ENCODE assay signal across 8 cellular contexts in genomic region chr6:30691208-30691872, GRCh38. TPM values are rescaled to one million over a fixed set of nuclear protein-coding genes. Genes with fewer than 3 reads are reported as not detected.
A peak's percentile ranks its signal among the peaks of the same experiment; 100 is the strongest.
DNase-seq lines count a peak whose midpoint lies in the region; ATAC-seq and TF ChIP-seq lines count a peak whose summit lies in the region.

No MANE protein-coding gene starts in this region.

- peaks cover 53% of the 10 kb centered on the region for H3K4me1 Mint-ChIP-seq in chondrocyte (ENCODE audit: low read depth)
- H3K4me1 Mint-ChIP-seq in naive thymus-derived CD4-positive, alpha-beta T cell = peaks cover 39 to 48% (median 44%) of the 10 kb centered on the region in 7 donors

- peak overlapping the region; percentile 2 to 100 (median 99); a peak in 21 of 22 replicates for H3K9ac ChIP-seq in BLaER1 treated with 17β-estradiol and CSF1 and Interleukin-3, amounts not matched to agents 10 nM and 100 nM

- no peaks in the 10 kb centered on the region for H3K27me3 ChIP-seq in BLaER1 treated with 17β-estradiol and CSF1 and Interleukin-3, amounts not matched to agents 10 nM and 100 nM
- no peaks in the 10 kb centered on the region for H3K27me3 ChIP-seq in naive thymus-derived CD4-positive, alpha-beta T cell (ENCODE audit: control insufficient read depth in 2 of 2, insufficient read depth in 2 of 2, low read length in 2 of 2)

- H3K4me1 ChIP-seq in BLaER1 treated with 17β-estradiol and CSF1 and Interleukin-3, amounts not matched to agents 10 nM and 100 nM = peaks cover 35 to 50% (median 39%) of the 10 kb centered on the region in 10 experiments
- peaks cover 21 to 31% of the 10 kb centered on the region in 2 donors for H3K4me1 ChIP-seq in naive thymus-derived CD4-positive, alpha-beta T cell (ENCODE audit: control insufficient read depth in 2 of 2, insufficient read depth in 2 of 2, low read length in 2 of 2)

- H4K20me1 ChIP-seq in BLaER1 treated with 17β-estradiol and CSF1 and Interleukin-3, amounts not matched to agents 10 nM and 100 nM = peaks cover 0 to under 1% (median 0%) of the 10 kb centered on the region in 11 experiments; a peak in 3 of 22 replicates

- peak overlapping the region; percentile 77 to 100 (median 99) for H3K4me2 ChIP-seq in BLaER1 treated with 17β-estradiol and CSF1 and Interleukin-3, amounts not matched to agents 10 nM and 100 nM

- ATAC-seq in naive thymus-derived CD4-positive, alpha-beta T cell = no peak
- ATAC-seq in HG03342 (IDR thresholded peaks at IDR 0.05; ENCODE audit: unreplicated experiment) = no peak
- no peak for ATAC-seq in GM18873 (IDR thresholded peaks at IDR 0.05; ENCODE audit: low FRiP score, unreplicated experiment)

- peak overlapping the region; percentile 83 to 100 (median 96) for H3K4me3 ChIP-seq in BLaER1 treated with 17β-estradiol and CSF1 and Interleukin-3, amounts not matched to agents 10 nM and 100 nM
- H3K4me3 ChIP-seq in LNCaP clone FGC (ENCODE audit: low read depth, low read length) = peak overlapping the region; percentile 68
- H3K4me3 ChIP-seq in naive thymus-derived CD4-positive, alpha-beta T cell (ENCODE audit: low read length) = peak overlapping the region; percentile 64

- DNase-seq in LNCaP clone FGC (ENCODE audit: low read depth) = no peak
- DNase-seq in chondrocyte (ENCODE audit: low spot score) = no peak
- DNase-seq in naive thymus-derived CD4-positive, alpha-beta T cell = no peak
- DNase-seq in NCI-H524 (lab: John Stamatoyannopoulos, UW) = no peak
- DNase-seq in C1 segment of cervical spinal cord (lab: John Stamatoyannopoulos, UW) = no peak

- TF ChIP-seq CTCF in LNCaP clone FGC (IDR thresholded peaks at IDR 0.05; ENCODE audit: control insufficient read depth, extremely low read depth, insufficient read depth) (no peak), chondrocyte (IDR thresholded peaks at IDR 0.05) (no peak)

- H3K27me3 Mint-ChIP-seq in chondrocyte (ENCODE audit: low read depth) = no peaks in the 10 kb centered on the region
- H3K27me3 Mint-ChIP-seq in naive thymus-derived CD4-positive, alpha-beta T cell = no peaks in the 10 kb centered on the region

- H3K4me3 Mint-ChIP-seq in chondrocyte (ENCODE audit: unreplicated experiment) = peak overlapping the region; percentile 89
- peak overlapping the region; percentile 86 to 100 (median 90) for H3K4me3 Mint-ChIP-seq in naive thymus-derived CD4-positive, alpha-beta T cell

- no peaks in the 10 kb centered on the region for H3K9me3 ChIP-seq in BLaER1 treated with 17β-estradiol and CSF1 and Interleukin-3, amounts not matched to agents 10 nM and 100 nM (replicated peaks in 1 of 11)
- H3K9me3 ChIP-seq in naive thymus-derived CD4-positive, alpha-beta T cell (ENCODE audit: control insufficient read depth in 2 of 3, low read length in 3 of 3) = no peaks in the 10 kb centered on the region

- peak overlapping the region; percentile 92 for H3K27ac Mint-ChIP-seq in chondrocyte (ENCODE audit: unreplicated experiment)
- H3K27ac Mint-ChIP-seq in naive thymus-derived CD4-positive, alpha-beta T cell = peak overlapping the region; percentile 18 to 99 (median 81)

- POLR2A ChIA-PET in naive thymus-derived CD4-positive, alpha-beta T cell (lab: Charles Lee) = interaction anchor here (0.6 to 5.3 kb wide), 6 partner anchors 10 to 76 kb away, joined by 3 to 38 read pairs (median 4); partner anchors contain the start of genes MDC1, MRPS18B and PPP1R10

- H3K9me3 Mint-ChIP-seq in chondrocyte (ENCODE audit: low read depth) = no peaks in the 10 kb centered on the region
- no peaks in the 10 kb centered on the region for H3K9me3 Mint-ChIP-seq in naive thymus-derived CD4-positive, alpha-beta T cell

- CTCF ChIA-PET in naive thymus-derived CD4-positive, alpha-beta T cell (lab: Charles Lee) = interaction anchor here (0.9 to 2.9 kb wide), 6 partner anchors 13 to 150 kb away, joined by 3 to 12 read pairs (median 4); partner anchors contain the start of genes DHX16, MDC1 and TUBB

- peaks cover under 1% of the 10 kb centered on the region for H3K36me3 Mint-ChIP-seq in chondrocyte (ENCODE audit: low read depth)
- H3K36me3 Mint-ChIP-seq in naive thymus-derived CD4-positive, alpha-beta T cell = peaks cover 0 to 11% (median 0%) of the 10 kb centered on the region in 5 donors

- peaks cover 0 to 1% (median 0%) of the 10 kb centered on the region in 11 experiments; a peak in 2 of 22 replicates for H3K36me3 ChIP-seq in BLaER1 treated with 17β-estradiol and CSF1 and Interleukin-3, amounts not matched to agents 10 nM and 100 nM
- H3K36me3 ChIP-seq in naive thymus-derived CD4-positive, alpha-beta T cell (ENCODE audit: control insufficient read depth in 2 of 3, insufficient read depth in 3 of 3, low read length in 3 of 3) = peaks cover 0 to 6% (median 0%) of the 10 kb centered on the region in 3 experiments

- peak overlapping the region in 9 of 11 experiments; percentile 95 to 100 (median 99); a peak in 18 of 22 replicates for H3K27ac ChIP-seq in BLaER1 treated with 17β-estradiol and CSF1 and Interleukin-3, amounts not matched to agents 10 nM and 100 nM
- H3K27ac ChIP-seq in naive thymus-derived CD4-positive, alpha-beta T cell (ENCODE audit: low read depth, low read length) = peak overlapping the region; percentile 73

- intact Hi-C loops in naive thymus-derived CD4-positive, alpha-beta T cell (cut with micrococcal nuclease) = loop anchor here in 1 of 2 donors (1.0 kb wide), 1 partner anchor 9 kb away; no protein-coding TSS in a partner anchor

RNA-seq across cellular contexts. Expression of gene NRM, which starts 0.6 kb away (rescaled TPM):
- 18.6 to 26.3 TPM (median 20.0 TPM) in 3 replicates for total RNA-seq in chondrocyte
- 10 to 100 TPM in 1 of 5 experiments, 1 to 10 TPM in 4; 2.3 to 29.4 (median 3.1) TPM for total RNA-seq in naive thymus-derived CD4-positive, alpha-beta T cell
- polyA plus RNA-seq in naive thymus-derived CD4-positive, alpha-beta T cell = 1 to 10 TPM; 7.2 to 7.6 TPM

RNA-seq across cellular contexts. Expression of gene PPP1R18, which starts 4.9 kb away (rescaled TPM):
- 99.9 to 171 TPM (median 165 TPM) in 3 replicates for total RNA-seq in chondrocyte
- 100 to 1,000 TPM in 2 of 5 experiments, 10 to 100 TPM in 3; 60.9 to 262 (median 95.3) TPM for total RNA-seq in naive thymus-derived CD4-positive, alpha-beta T cell
- polyA plus RNA-seq in naive thymus-derived CD4-positive, alpha-beta T cell = 10 to 100 TPM; 70.3 to 90.5 TPM

RNA-seq across cellular contexts. Expression of gene DHX16, which starts 18.5 kb away (rescaled TPM):
- 20.4 to 29.6 TPM (median 22.6 TPM) in 3 replicates for total RNA-seq in chondrocyte
- 10 to 100 TPM; 25.9 to 51.5 (median 46.7) TPM for total RNA-seq in naive thymus-derived CD4-positive, alpha-beta T cell
- polyA plus RNA-seq in naive thymus-derived CD4-positive, alpha-beta T cell = 10 to 100 TPM; 14.9 to 38.3 TPM

RNA-seq across cellular contexts. Expression of gene MDC1, which starts 25.7 kb away (rescaled TPM):
- 25.5 to 33.5 TPM (median 33.1 TPM) in 3 replicates for total RNA-seq in chondrocyte
- 10 to 100 TPM; 40.3 to 78.9 (median 62.0) TPM for total RNA-seq in naive thymus-derived CD4-positive, alpha-beta T cell
- 10 to 100 TPM in 1 of 2 donors, 1 to 10 TPM in 1; 4.5 to 11.0 TPM for polyA plus RNA-seq in naive thymus-derived CD4-positive, alpha-beta T cell

RNA-seq across cellular contexts. Expression of gene TUBB, which starts 28.8 kb away (rescaled TPM):
- 681 to 975 TPM (median 692 TPM) in 3 replicates for total RNA-seq in chondrocyte
- 100 to 1,000 TPM in 4 of 5 experiments, 10 to 100 TPM in 1; 86.7 to 930 (median 242) TPM for total RNA-seq in naive thymus-derived CD4-positive, alpha-beta T cell
- polyA plus RNA-seq in naive thymus-derived CD4-positive, alpha-beta T cell = 100 to 1,000 TPM; 107 to 151 TPM
